ENCODE assay signal across 8 cellular contexts in the genomic region with DNA sequence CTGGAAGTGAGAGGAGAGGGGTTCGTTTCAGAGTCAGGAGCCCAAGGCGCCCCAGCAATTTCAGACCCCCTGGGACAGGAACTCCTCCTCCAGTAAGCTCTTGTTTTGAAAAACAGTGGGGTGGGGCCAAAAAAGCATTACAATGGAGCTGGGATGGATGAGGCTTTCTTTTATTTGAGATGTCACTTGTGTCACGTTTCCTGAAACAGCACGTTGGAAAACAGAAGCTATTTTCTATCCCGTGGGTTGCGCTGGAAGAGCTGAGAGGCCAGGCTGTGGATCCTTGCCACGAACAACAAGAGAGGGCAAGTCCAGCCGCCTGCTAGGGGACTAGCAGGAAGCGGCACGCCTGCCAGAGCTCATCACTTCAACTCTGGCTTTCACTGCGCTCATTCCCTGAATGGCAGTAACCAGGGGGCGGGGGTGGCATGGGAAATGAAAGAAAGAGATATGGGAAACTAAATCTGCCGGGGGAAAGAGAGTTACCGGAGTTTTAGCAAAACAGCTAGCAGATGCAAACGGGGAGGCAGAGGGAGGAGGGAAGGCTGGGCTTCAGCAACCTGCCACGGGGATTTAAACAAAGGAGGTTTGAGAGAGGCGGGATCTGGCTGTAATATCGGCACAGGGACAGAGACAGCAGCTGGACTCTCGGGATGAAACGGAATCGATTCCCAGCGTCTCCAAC. TPM values are rescaled to one million over a fixed set of nuclear protein-coding genes. Genes with fewer than 3 reads are reported as not detected.
DNase-seq lines count a peak whose midpoint lies in the region; ATAC-seq and TF ChIP-seq lines count a peak whose summit lies in the region.

No MANE protein-coding gene starts in this region.

- ATAC-seq in GM19035 (IDR thresholded peaks at IDR 0.05; ENCODE audit: unreplicated experiment) = no peak
- ATAC-seq in HG03045 (IDR thresholded peaks at IDR 0.05; ENCODE audit: unreplicated experiment) = no peak

- intact Hi-C loops in spleen (cut with DNase I; ENCODE audit: low total_unique reads) = no loop called here

- peaks cover 0 to 34% (median 7%) of the 10 kb centered on the region in 6 donors for H3K4me1 ChIP-seq in spleen

- peak overlapping the region in 6 of 8 donors; percentile 39 to 60 (median 53) for H3K27ac ChIP-seq in spleen

- H3K4me3 ChIP-seq in spleen = peak overlapping the region in 3 of 8 donors; percentile 25 to 47 (median 28)

- WGBS in spleen, 5 donors = 53 to 72% (median 57%) methylated on average over 22 of the region's 22 CpGs

- TF ChIP-seq POLR2A in spleen (IDR thresholded peaks at IDR 0.05) = no peak

- no peaks in the 10 kb centered on the region for H3K9me3 ChIP-seq in spleen

- TF ChIP-seq CTCF in spleen (IDR thresholded peaks at IDR 0.05 in 8 of 11, conservative IDR thresholded peaks at IDR 0.05 in 3 of 11) = no peak

- peaks cover 0 to 16% (median 0%) of the 10 kb centered on the region in 6 donors for H3K36me3 ChIP-seq in spleen

- DNase-seq in COR-L47 (lab: John Stamatoyannopoulos, UW) (peak; percentile 78), NCI-H2171 treated with DMSO at 0.1 percent for 48 hours (lab: John Stamatoyannopoulos, UW) (peak; percentile 73), cerebellar nuclear complex (lab: John Stamatoyannopoulos, UW) (peak; percentile 27 to 70), islet precursor cell (peak; percentile 79), spleen (no peak), NOMO-1 treated with DMSO at 0.1 percent for 48 hours (lab: John Stamatoyannopoulos, UW; ENCODE audit: unreplicated experiment) (no peak)

- H3K27me3 ChIP-seq in spleen (replicated peaks in 1 of 7) = no peaks in the 10 kb centered on the region

RNA-seq across cellular contexts. Expression of a gene that starts 34.6 kb away (rescaled TPM):
- 10 to 100 TPM in 6 of 7 donors, 1 to 10 TPM in 1; 9.8 to 27.2 (median 13.8) TPM for total RNA-seq in spleen
- polyA plus RNA-seq in spleen = 1 to 10 TPM; 1.8 to 3.0 (median 2.4) TPM

Comparison
In these comparisons a context has a peak if more than half of its experiments do, and no peak if none do; other contexts are left out.
1. DNase-seq: peak in COR-L47 (single experiment), NCI-H2171 treated with DMSO at 0.1 percent for 48 hours (single experiment), cerebellar nuclear complex (2 of 2) and islet precursor cell (single experiment); none in spleen (single experiment) and NOMO-1 treated with DMSO at 0.1 percent for 48 hours (single experiment).